ENCODE assay signal across 21 cellular contexts in genomic region chr6:155710704-155711103, GRCh38.
"Had no signal": no experiment of that assay in that cellular context is flagged by ENCODE, and none has a peak within 500 bp of the region (broad histone marks: within the 10 kb centered on the region; RNA-seq: fewer than 3 reads in every experiment).

No MANE protein-coding gene starts in this region.

- H3K27me3 Mint-ChIP-seq: type B pancreatic cell had no signal

- FAIRE-seq: colon, kidney had no signal

- H3K9me3 Mint-ChIP-seq: activated naive CD4-positive, alpha-beta T cell treated with anti-CD3 and anti-CD28 coated beads for 36 hours; activated T-cell treated with anti-CD3 and anti-CD28 coated beads, Interleukin-2, amount 50 U/mL, for 4 hours; type B pancreatic cell had no signal

- H3K4me3 ChIP-seq: left ventricle myocardium inferior, psoas muscle, skin epidermis, stomach, testis had no signal

- H3K27me3 ChIP-seq: brain microvascular endothelial cell, stomach, testis had no signal

- H3K4me3 Mint-ChIP-seq: activated naive CD4-positive, alpha-beta T cell treated with anti-CD3 and anti-CD28 coated beads for 36 hours; activated T-cell treated with anti-CD3 and anti-CD28 coated beads, Interleukin-2, amount 50 U/mL, for 4 hours; type B pancreatic cell had no signal

- H3K36me3 Mint-ChIP-seq: type B pancreatic cell had no signal

- H3K4me1 ChIP-seq: left ventricle myocardium inferior, psoas muscle, testis had no signal

- H3K9me3 ChIP-seq: psoas muscle, stomach, testis had no signal

- DNase-seq: activated CD4-positive, alpha-beta T cell treated with anti-CD3 and anti-CD28 coated beads, Interleukin-2, amount 50 U/mL, for 1 hour; activated CD4-positive, CD25-positive, alpha-beta regulatory T cell treated with anti-CD3 and anti-CD28 coated beads, Interleukin-2, amount 50 U/mL, for 72 hours; activated CD8-positive, alpha-beta memory T cell treated with anti-CD3 and anti-CD28 coated beads, Interleukin-2, amount 50 U/mL, for 4 hours; activated naive CD4-positive, alpha-beta T cell treated with anti-CD3 and anti-CD28 coated beads for 36 hours; activated T-cell treated with anti-CD3 and anti-CD28 coated beads, Interleukin-2, amount 50 U/mL, for 4 hours; anterior cingulate cortex; brain microvascular endothelial cell; central memory CD4-positive, alpha-beta T cell; foreskin melanocyte; glutamatergic neuron; hippocampal formation; kidney; left ventricle myocardium inferior; mammary epithelial cell; psoas muscle; right cardiac atrium; stomach; testis had no signal

- H3K27ac Mint-ChIP-seq: activated naive CD4-positive, alpha-beta T cell treated with anti-CD3 and anti-CD28 coated beads for 36 hours; type B pancreatic cell had no signal

- H3K27ac ChIP-seq: brain microvascular endothelial cell, left ventricle myocardium inferior, psoas muscle, skin epidermis, stomach, testis had no signal

- H3K36me3 ChIP-seq: brain microvascular endothelial cell, left ventricle myocardium inferior, stomach had no signal

- ATAC-seq: activated T-cell treated with anti-CD3 and anti-CD28 coated beads, Interleukin-2, amount 50 U/mL, for 4 hours; psoas muscle; right cardiac atrium had no signal
